28 cellular contexts compared by ENCODE assay signal in genomic region chr12:54045868-54046529, GRCh38. TPM values are rescaled to one million over a fixed set of nuclear protein-coding genes. Genes with fewer than 3 reads are reported as not detected.
A peak's percentile ranks its signal among the peaks of the same experiment; 100 is the strongest.
DNase-seq lines count a peak whose midpoint lies in the region; ATAC-seq, FAIRE-seq and TF ChIP-seq lines count a peak whose summit lies in the region.
"Had no signal": no experiment of that assay in that cellular context is flagged by ENCODE, and none has a peak within 500 bp of the region (broad histone marks: within the 10 kb centered on the region; RNA-seq: fewer than 3 reads in every experiment).

No MANE protein-coding gene starts in this region.

- no peaks in the 10 kb centered on the region for H3K36me3 ChIP-seq in iPS-15b (ENCODE audit: control insufficient read depth, insufficient read depth, low read length)
- H3K36me3 ChIP-seq: SJCRH30 had no signal

- no peak overlapping the region for H3K27ac Mint-ChIP-seq in T-helper 17 cell
- H3K27ac Mint-ChIP-seq in neural crest cell (ENCODE audit: unreplicated experiment), result no peak overlapping the region
- peak overlapping the region; percentile 81 for H3K27ac Mint-ChIP-seq in type B pancreatic cell
- H3K27ac Mint-ChIP-seq: CD4-positive, alpha-beta memory T cell had no signal

- H3K27me3 ChIP-seq in iPS-15b (ENCODE audit: control insufficient read depth, insufficient read depth, low read length), result peaks cover 100% of the 10 kb centered on the region
- H3K27me3 ChIP-seq: SJCRH30 had no signal

- H3K27me3 Mint-ChIP-seq in T-helper 17 cell, result peaks cover 91% of the 10 kb centered on the region
- peaks cover 100% of the 10 kb centered on the region for H3K27me3 Mint-ChIP-seq in neural crest cell (ENCODE audit: low read depth)
- H3K27me3 Mint-ChIP-seq in type B pancreatic cell, result peaks cover 61% of the 10 kb centered on the region

- H3K36me3 Mint-ChIP-seq in T-helper 17 cell (ENCODE audit: low read depth) (peaks cover 3% of the 10 kb centered on the region), neural crest cell (ENCODE audit: low read depth) (no peaks in the 10 kb centered on the region), type B pancreatic cell (no peaks in the 10 kb centered on the region)
- H3K36me3 Mint-ChIP-seq: CD4-positive, alpha-beta memory T cell had no signal

- no peak for FAIRE-seq in D721Med (lab: Jason Lieb, UNC)
- FAIRE-seq: A549, GM12878 had no signal

- DNase-seq in T-helper 17 cell (no peak), neural crest cell (ENCODE audit: low read depth, low spot score) (no peak), type B pancreatic cell (ENCODE audit: extremely low spot score, unreplicated experiment) (no peak), NCI-H2171 (lab: John Stamatoyannopoulos, UW) (no peak), DMS 273 (lab: John Stamatoyannopoulos, UW; ENCODE audit: unreplicated experiment) (no peak), D721Med (ENCODE audit: insufficient read length, low spot score) (no peak)
- DNase-seq: C1 segment of cervical spinal cord; CD4-positive, alpha-beta memory T cell; COR-L47; DMS 273 treated with DMSO at 0.1 percent for 48 hours; DMS79; EL; GDM1; NCI-H1105; NCI-H1436 treated with DMSO at 0.1 percent for 48 hours; NCI-H187 treated with DMSO at 0.1 percent for 48 hours; NCI-H2107; NCI-H446 treated with DMSO at 0.1 percent for 48 hours; NCI-H526; NCI-H82; PC-9; SJCRH30 had no signal

- no peaks in the 10 kb centered on the region for H3K9me3 Mint-ChIP-seq in neural crest cell
- H3K9me3 Mint-ChIP-seq in type B pancreatic cell, result no peaks in the 10 kb centered on the region

- peak overlapping the region; percentile 13 for H3K4me3 ChIP-seq in iPS-15b (ENCODE audit: low read depth, low read length)
- H3K4me3 ChIP-seq: A549, GM12878, PC-9, SJCRH30 had no signal

- peaks cover 18% of the 10 kb centered on the region for H3K4me1 Mint-ChIP-seq in T-helper 17 cell
- no peaks in the 10 kb centered on the region for H3K4me1 Mint-ChIP-seq in neural crest cell
- H3K4me1 Mint-ChIP-seq in type B pancreatic cell (ENCODE audit: unreplicated experiment), result peaks cover 75% of the 10 kb centered on the region

- no peaks in the 10 kb centered on the region for H3K4me1 ChIP-seq in iPS-15b (ENCODE audit: control insufficient read depth, insufficient read depth, low read length)
- H3K4me1 ChIP-seq: A549 had no signal

- ATAC-seq in T-helper 17 cell, result no peak
- ATAC-seq: A549, GM12878, Right ventricle myocardium inferior, SK-N-SH treated with all-trans-retinoic acid at 6 μM for 48 hours had no signal

- TF ChIP-seq CTCF in neural crest cell (conservative IDR thresholded peaks at IDR 0.05) (no peak), type B pancreatic cell (conservative IDR thresholded peaks at IDR 0.05) (no peak), D721Med (IDR thresholded peaks at IDR 0.05; ENCODE audit: insufficient read depth, missing control alignments) (no peak)

- no peak overlapping the region for H3K9ac ChIP-seq in iPS-15b (ENCODE audit: low read depth, low read length)

- H3K4me3 Mint-ChIP-seq in T-helper 17 cell, result peak overlapping the region; percentile 26
- peak overlapping the region; percentile 68 for H3K4me3 Mint-ChIP-seq in neural crest cell
- H3K4me3 Mint-ChIP-seq in type B pancreatic cell, result peak overlapping the region; percentile 92

- H3K9me3 ChIP-seq in T-helper 17 cell (ENCODE audit: control insufficient read depth, low read length, poor library complexity, severe bottlenecking), result no peaks in the 10 kb centered on the region
- H3K9me3 ChIP-seq in iPS-15b (ENCODE audit: control insufficient read depth, insufficient read depth, low read length), result no peaks in the 10 kb centered on the region
- H3K9me3 ChIP-seq: A549, SJCRH30 had no signal

RNA-seq across cellular contexts. Expression of gene HOXC4, which starts 7.6 kb away (rescaled TPM):
- total RNA-seq in T-helper 17 cell (not detected), neural crest cell (5.6 and 8.3 TPM in 2 replicates), type B pancreatic cell (ENCODE audit: low replicate concordance) (6.7 and 47.9 TPM in 2 replicates)
- total RNA-seq: CD4-positive, alpha-beta memory T cell; H7; Right ventricle myocardium inferior had no signal

RNA-seq across cellular contexts. Expression of gene HOXC5, which starts 13.1 kb away (rescaled TPM):
- total RNA-seq in T-helper 17 cell, result not detected
- 3.5 and 3.8 TPM in 2 replicates for total RNA-seq in neural crest cell
- 1.9 and 56.9 TPM in 2 replicates for total RNA-seq in type B pancreatic cell (ENCODE audit: low replicate concordance)
- total RNA-seq: CD4-positive, alpha-beta memory T cell; GM12878; H7; Right ventricle myocardium inferior; SJCRH30 had no signal

RNA-seq across cellular contexts. Expression of gene HOXC6, which starts 17.8 kb away (rescaled TPM):
- total RNA-seq in T-helper 17 cell (not detected), neural crest cell (10.7 and 11.0 TPM in 2 replicates), type B pancreatic cell (ENCODE audit: low replicate concordance) (4.8 and 23.0 TPM in 2 replicates)
- total RNA-seq: CD4-positive, alpha-beta memory T cell; H7 had no signal

RNA-seq across cellular contexts. Expression of gene HOXC8, which starts 37.2 kb away (rescaled TPM):
- total RNA-seq in T-helper 17 cell (not detected), neural crest cell (4.5 and 4.8 TPM in 2 replicates), type B pancreatic cell (ENCODE audit: low replicate concordance) (0.77 and 1.5 TPM in 2 replicates)
- total RNA-seq: CD4-positive, alpha-beta memory T cell; GM12878; H7; Right ventricle myocardium inferior; SJCRH30 had no signal

RNA-seq across cellular contexts. Expression of gene HOXC9, which starts 46.0 kb away (rescaled TPM):
- total RNA-seq in T-helper 17 cell, result not detected
- total RNA-seq in neural crest cell, result 5.6 and 6.3 TPM in 2 replicates
- 0.27 and 0.36 TPM in 2 replicates for total RNA-seq in type B pancreatic cell (ENCODE audit: low replicate concordance)
- total RNA-seq: CD4-positive, alpha-beta memory T cell; GM12878; H7; Right ventricle myocardium inferior had no signal

Comparison
In these comparisons a context has a peak if more than half of its experiments do, and no peak if none do; other contexts are left out.
1. H3K4me3 Mint-ChIP-seq: peak in every context shown above with its lines; median percentile 92 in type B pancreatic cell; 68 in neural crest cell; 26 in T-helper 17 cell.